Comparison of ENCODE assay signal across 3 cellular contexts in the genomic region with DNA sequence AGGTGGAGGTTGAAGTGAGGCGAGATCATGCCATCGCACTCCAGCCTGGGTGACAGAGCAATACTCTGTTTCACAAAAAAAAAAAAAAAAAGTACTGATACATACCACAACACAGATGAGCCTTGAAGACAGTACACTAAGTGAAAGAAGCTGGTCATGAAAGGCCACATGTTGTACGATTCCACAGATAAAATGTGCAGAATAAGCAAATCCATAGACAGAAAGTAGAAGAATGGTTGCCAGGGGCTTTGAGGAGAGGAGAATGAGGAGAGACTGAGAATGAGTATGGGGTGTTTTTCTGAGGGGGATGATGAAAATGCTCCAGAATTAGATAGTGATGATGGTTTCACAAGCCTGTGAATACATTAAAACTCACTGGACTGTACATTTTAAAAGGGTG.
TF ChIP-seq lines count a peak whose summit lies in the region.

No MANE protein-coding gene starts in this region.

TF ChIP-seq in HepG2, 621 proteins besides CTCF, POLR2A, EP300 and RAD21:
- TF ChIP-seq HNRNPK (IDR thresholded peaks at IDR 0.05; ENCODE audit: low read depth, low read length, poor library complexity, severe bottlenecking), result no peak
- TF ChIP-seq MXD4 (CRISPR knock-in tag; IDR thresholded peaks at IDR 0.05), result no peak
- no peak for TF ChIP-seq MATR3 (CRISPR knock-in tag; IDR thresholded peaks at IDR 0.05)
- no peak for TF ChIP-seq ZNF790 (CRISPR knock-in tag; IDR thresholded peaks at IDR 0.05; ENCODE audit: borderline replicate concordance)
- TF ChIP-seq GLI4 (CRISPR knock-in tag; IDR thresholded peaks at IDR 0.05; ENCODE audit: borderline replicate concordance), result no peak
- no peak for TF ChIP-seq CREM (IDR thresholded peaks at IDR 0.05)
- TF ChIP-seq CREM (CRISPR knock-in tag; IDR thresholded peaks at IDR 0.05), result no peak
- TF ChIP-seq, protein P1, sequence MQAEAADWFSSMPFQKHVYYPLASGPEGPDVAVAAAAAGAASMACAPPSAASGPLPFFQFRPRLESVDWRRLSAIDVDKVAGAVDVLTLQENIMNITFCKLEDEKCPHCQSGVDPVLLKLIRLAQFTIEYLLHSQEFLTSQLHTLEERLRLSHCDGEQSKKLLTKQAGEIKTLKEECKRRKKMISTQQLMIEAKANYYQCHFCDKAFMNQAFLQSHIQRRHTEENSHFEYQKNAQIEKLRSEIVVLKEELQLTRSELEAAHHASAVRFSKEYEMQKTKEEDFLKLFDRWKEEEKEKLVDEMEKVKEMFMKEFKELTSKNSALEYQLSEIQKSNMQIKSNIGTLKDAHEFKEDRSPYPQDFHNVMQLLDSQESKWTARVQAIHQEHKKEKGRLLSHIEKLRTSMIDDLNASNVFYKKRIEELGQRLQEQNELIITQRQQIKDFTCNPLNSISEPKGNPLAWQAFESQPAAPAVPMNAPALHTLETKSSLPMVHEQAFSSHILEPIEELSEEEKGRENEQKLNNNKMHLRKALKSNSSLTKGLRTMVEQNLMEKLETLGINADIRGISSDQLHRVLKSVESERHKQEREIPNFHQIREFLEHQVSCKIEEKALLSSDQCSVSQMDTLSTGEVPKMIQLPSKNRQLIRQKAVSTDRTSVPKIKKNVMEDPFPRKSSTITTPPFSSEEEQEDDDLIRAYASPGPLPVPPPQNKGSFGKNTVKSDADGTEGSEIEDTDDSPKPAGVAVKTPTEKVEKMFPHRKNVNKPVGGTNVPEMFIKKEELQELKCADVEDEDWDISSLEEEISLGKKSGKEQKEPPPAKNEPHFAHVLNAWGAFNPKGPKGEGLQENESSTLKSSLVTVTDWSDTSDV (CRISPR knock-in tag; IDR thresholded peaks at IDR 0.05), result no peak
- no peak for TF ChIP-seq HDAC1 (CRISPR knock-in tag; IDR thresholded peaks at IDR 0.05)
- TF ChIP-seq ZNF260 (CRISPR knock-in tag; IDR thresholded peaks at IDR 0.05; ENCODE audit: borderline replicate concordance, low read depth), result no peak
- no peak for TF ChIP-seq CBX5 (CRISPR knock-in tag; IDR thresholded peaks at IDR 0.05; ENCODE audit: borderline replicate concordance)
- no peak for TF ChIP-seq RFXANK (CRISPR knock-in tag; IDR thresholded peaks at IDR 0.05)
- no peak for TF ChIP-seq SIX1 (CRISPR knock-in tag; IDR thresholded peaks at IDR 0.05; ENCODE audit: borderline replicate concordance)
- peak; percentile 60 for TF ChIP-seq MAFF (IDR thresholded peaks at IDR 0.05; ENCODE audit: low read depth, low read length)
- TF ChIP-seq MAFK (conservative IDR thresholded peaks at IDR 0.05 in 1 of 2, IDR thresholded peaks at IDR 0.05 in 1 of 2; ENCODE audit: low read length in 2 of 2), result peak; percentile 73 to 76
- TF ChIP-seq KLF6 (CRISPR knock-in tag; IDR thresholded peaks at IDR 0.05), result no peak
- TF ChIP-seq, protein P2, sequence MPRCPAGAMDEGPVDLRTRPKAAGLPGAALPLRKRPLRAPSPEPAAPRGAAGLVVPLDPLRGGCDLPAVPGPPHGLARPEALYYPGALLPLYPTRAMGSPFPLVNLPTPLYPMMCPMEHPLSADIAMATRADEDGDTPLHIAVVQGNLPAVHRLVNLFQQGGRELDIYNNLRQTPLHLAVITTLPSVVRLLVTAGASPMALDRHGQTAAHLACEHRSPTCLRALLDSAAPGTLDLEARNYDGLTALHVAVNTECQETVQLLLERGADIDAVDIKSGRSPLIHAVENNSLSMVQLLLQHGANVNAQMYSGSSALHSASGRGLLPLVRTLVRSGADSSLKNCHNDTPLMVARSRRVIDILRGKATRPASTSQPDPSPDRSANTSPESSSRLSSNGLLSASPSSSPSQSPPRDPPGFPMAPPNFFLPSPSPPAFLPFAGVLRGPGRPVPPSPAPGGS (CRISPR knock-in tag; IDR thresholded peaks at IDR 0.05), result no peak

TF ChIP-seq in A549, 52 proteins besides CTCF, POLR2A, EP300 and RAD21:
- TF ChIP-seq, protein P3, sequence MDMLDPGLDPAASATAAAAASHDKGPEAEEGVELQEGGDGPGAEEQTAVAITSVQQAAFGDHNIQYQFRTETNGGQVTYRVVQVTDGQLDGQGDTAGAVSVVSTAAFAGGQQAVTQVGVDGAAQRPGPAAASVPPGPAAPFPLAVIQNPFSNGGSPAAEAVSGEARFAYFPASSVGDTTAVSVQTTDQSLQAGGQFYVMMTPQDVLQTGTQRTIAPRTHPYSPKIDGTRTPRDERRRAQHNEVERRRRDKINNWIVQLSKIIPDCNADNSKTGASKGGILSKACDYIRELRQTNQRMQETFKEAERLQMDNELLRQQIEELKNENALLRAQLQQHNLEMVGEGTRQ (IDR thresholded peaks at IDR 0.05), result no peak
- peak; percentile 56 for TF ChIP-seq MAFK (IDR thresholded peaks at IDR 0.05; ENCODE audit: partially characterized antibody)
TF ChIP-seq in A549: peak in this region for 1.

TF ChIP-seq in K562, 482 proteins besides CTCF, POLR2A, EP300 and RAD21 (continued from another document):
- TF ChIP-seq ZNF316 (IDR thresholded peaks at IDR 0.05), result peak; percentile 20; the same call in 1 of the 2 replicates
- TF ChIP-seq BMI1 (IDR thresholded peaks at IDR 0.05; ENCODE audit: low read length), result no peak
- TF ChIP-seq ARHGAP35 (IDR thresholded peaks at IDR 0.05; ENCODE audit: partially characterized antibody), result no peak
TF ChIP-seq in K562: peak in this region for 1.
